12 cellular contexts compared by ENCODE assay signal in genomic region chr12:25186038-25186787, GRCh38. TPM values are rescaled to one million over a fixed set of nuclear protein-coding genes. Genes with fewer than 3 reads are reported as not detected.
DNase-seq lines count a peak whose midpoint lies in the region; ATAC-seq, FAIRE-seq and TF ChIP-seq lines count a peak whose summit lies in the region.
"Had no signal": no experiment of that assay in that cellular context is flagged by ENCODE, and none has a peak within 500 bp of the region (broad histone marks: within the 10 kb centered on the region; RNA-seq: fewer than 3 reads in every experiment).

No MANE protein-coding gene starts in this region.

- ATAC-seq in GM18517 (IDR thresholded peaks at IDR 0.05; ENCODE audit: unreplicated experiment) = peak; percentile 75
- ATAC-seq in GM21447 (IDR thresholded peaks at IDR 0.05; ENCODE audit: unreplicated experiment) = peak; percentile 59
- no peak for ATAC-seq in IMR-90 (ENCODE audit: low read depth)
- no peak for ATAC-seq in GM23338
- ATAC-seq: left ventricle myocardium superior had no signal

- H3K18ac ChIP-seq in IMR-90 (ENCODE audit: low read depth, low read length) (peak overlapping the region; percentile 61; the same call in 1 of the 2 replicates), H9 (ENCODE audit: insufficient read length, low read depth, low read length) (no peak overlapping the region)

- no peak overlapping the region for H3K27ac Mint-ChIP-seq in H9
- H3K27ac Mint-ChIP-seq in GM23338 = no peak overlapping the region

- no peaks in the 10 kb centered on the region for H3K4me1 Mint-ChIP-seq in H9
- no peaks in the 10 kb centered on the region for H3K4me1 Mint-ChIP-seq in GM23338

- H3K4ac ChIP-seq in IMR-90 (ENCODE audit: low read depth, low read length) (no peak overlapping the region; the same call in 1 of the 2 replicates), H9 (ENCODE audit: low read depth, low read length) (no peak overlapping the region)

- H3K4me3 ChIP-seq in IMR-90 (ENCODE audit: insufficient read depth, low read depth, low read length) (no peak overlapping the region), GM23338 (no peak overlapping the region)

- TF ChIP-seq CTCF in IMR-90 (conservative IDR thresholded peaks at IDR 0.05; ENCODE audit: low read depth, low read length) (no peak), H9 (conservative IDR thresholded peaks at IDR 0.05) (no peak), GM23338 (conservative IDR thresholded peaks at IDR 0.05; ENCODE audit: low read depth in 2 of 2) (no peak)

- H3K9ac ChIP-seq in IMR-90 (ENCODE audit: low read depth, low read length) = no peak overlapping the region
- no peak overlapping the region for H3K9ac ChIP-seq in H9 (ENCODE audit: extremely low read depth, insufficient read length, low read length)
- H3K9ac ChIP-seq: SK-N-SH had no signal

- 0 out of 2 replicates have a peak overlapping the region, but pooled peaks have one; percentile 40 for H2BK120ac ChIP-seq in IMR-90 (ENCODE audit: low read depth, low read length)
- H2BK120ac ChIP-seq in H9 (ENCODE audit: low read depth, low read length, poor library complexity, severe bottlenecking) = no peak overlapping the region

- dilution Hi-C loops in IMR-90 (cut with HindIII; ENCODE audit: low sequenced_read_pairs, unreplicated experiment) = no loop called here

- H3K79me1 ChIP-seq in IMR-90 (ENCODE audit: low read depth in 1 of 2, low read length in 2 of 2) = no peaks in the 10 kb centered on the region
- no peaks in the 10 kb centered on the region for H3K79me1 ChIP-seq in H9 (ENCODE audit: insufficient read depth, low read depth, low read length, poor library complexity, severe bottlenecking)

- DNase-seq in IMR-90 (no peak), frontal cortex (ENCODE audit: low spot score in 2 of 2) (no peak), HCEC 1CT (no peak), H9 (no peak), anterior cingulate cortex (lab: John Stamatoyannopoulos, UW) (no peak), GM23338 (ENCODE audit: low spot score) (no peak)
- DNase-seq: left ventricle myocardium superior, NCI-H2171 treated with DMSO at 0.1 percent for 48 hours, SK-N-SH had no signal

- POLR2A ChIA-PET in IMR-90 (lab: Charles Lee; ENCODE audit: unreplicated experiment) = no interaction called here

- BruUV-seq in IMR-90 (replicated peaks; lab: Mats Ljungman, UMichigan) = no TSS peak

- H3K36me3 Mint-ChIP-seq in H9 (ENCODE audit: insufficient read depth in 1 of 3, low read depth in 3 of 3) (no peaks in the 10 kb centered on the region), GM23338 (ENCODE audit: low read depth) (no peaks in the 10 kb centered on the region)

- no peak for TF ChIP-seq RAD21 in IMR-90 (IDR thresholded peaks at IDR 0.05; ENCODE audit: low read length)

- H4K8ac ChIP-seq in IMR-90 (ENCODE audit: low read depth in 2 of 2, low read length in 2 of 2) (no peak overlapping the region), H9 (replicated peaks; ENCODE audit: insufficient read length, low read depth, low read length) (no peak overlapping the region)

- no peaks in the 10 kb centered on the region for H3F3A ChIP-seq in GM23338 (replicated peaks; ENCODE audit: low read depth)

- H3K4me1 ChIP-seq in IMR-90 (ENCODE audit: control insufficient read depth, insufficient read depth, low read length) = peaks cover 3% of the 10 kb centered on the region
- H3K4me1 ChIP-seq in H9 (ENCODE audit: insufficient read depth, low read length) = no peaks in the 10 kb centered on the region
- H3K4me1 ChIP-seq in GM23338 (ENCODE audit: insufficient read depth) = no peaks in the 10 kb centered on the region

- no peak overlapping the region for H3K56ac ChIP-seq in IMR-90 (ENCODE audit: extremely low read depth, insufficient read depth, low read length)
- no peak overlapping the region for H3K56ac ChIP-seq in H9 (ENCODE audit: insufficient read length, low read depth, low read length)

- no peak overlapping the region for H2AK9ac ChIP-seq in IMR-90 (replicated peaks; ENCODE audit: low read depth, low read length, poor library complexity)

- no peaks in the 10 kb centered on the region for H3K79me2 ChIP-seq in H9 (ENCODE audit: insufficient read depth, low read length)
- no peaks in the 10 kb centered on the region for H3K79me2 ChIP-seq in GM23338 (replicated peaks; ENCODE audit: insufficient read depth)

- in situ Hi-C loops in IMR-90 (cut with MboI; ENCODE audit: low sequenced_read_pairs) = no loop called here

- H3K4me3 Mint-ChIP-seq in H9 (no peak overlapping the region), GM23338 (no peak overlapping the region)

- no peaks in the 10 kb centered on the region for H3K9me2 ChIP-seq in GM23338 (ENCODE audit: insufficient read depth)
- H3K9me2 ChIP-seq: SK-N-SH had no signal

- no peak overlapping the region for H3K14ac ChIP-seq in IMR-90 (replicated peaks; ENCODE audit: low read depth, low read length)
- H3K14ac ChIP-seq in H9 (ENCODE audit: insufficient read depth, low read length) = no peak overlapping the region

- intact Hi-C loops in IMR-90 (cut with micrococcal nuclease) = no loop called here

- H2BK5ac ChIP-seq in IMR-90 (ENCODE audit: low read depth, low read length, poor library complexity, severe bottlenecking) (no peak overlapping the region), H9 (ENCODE audit: insufficient read length, low read length) (no peak overlapping the region)

- H2AK5ac ChIP-seq in IMR-90 (ENCODE audit: low read depth, low read length) (peak overlapping the region; percentile 27; the same call in 1 of the 2 replicates), H9 (ENCODE audit: insufficient read length, low read length) (no peak overlapping the region)

- no peaks in the 10 kb centered on the region; the same call in 1 of the 2 replicates for H3K27me3 Mint-ChIP-seq in H9 (ENCODE audit: low read depth)
- H3K27me3 Mint-ChIP-seq in GM23338 (ENCODE audit: insufficient read depth, low read depth, poor library complexity) = peaks cover 3% of the 10 kb centered on the region

- no peak overlapping the region for H2BK12ac ChIP-seq in H9 (ENCODE audit: insufficient read length, low read depth, low read length)

- CTCF ChIA-PET in IMR-90 (lab: Yijun Ruan, JAX) = no interaction called here

- H3K9me3 ChIP-seq in IMR-90 (ENCODE audit: control insufficient read depth, insufficient read depth, low read length) = no peaks in the 10 kb centered on the region
- no peaks in the 10 kb centered on the region for H3K9me3 ChIP-seq in H9 (ENCODE audit: control insufficient read depth, low read depth, low read length)
- H3K9me3 ChIP-seq: SK-N-SH had no signal

- WGBS in IMR-90 (ENCODE audit: extremely low coverage in 2 of 2, insufficient read length in 1 of 2), 2 experiments = 83 to 100% methylated on average over 1 of the region's 4 CpGs
- WGBS in H9 (ENCODE audit: extremely low coverage, insufficient read length, low lambda C conversion rate) = 100% methylated on average over 1 of the region's 4 CpGs

- no peaks in the 10 kb centered on the region for H3K23me2 ChIP-seq in H9 (ENCODE audit: insufficient read length, low read depth, low read length, poor library complexity, severe bottlenecking)

- H3K27me3 ChIP-seq in IMR-90 (ENCODE audit: control insufficient read depth, insufficient read depth, low read length) = no peaks in the 10 kb centered on the region
- no peaks in the 10 kb centered on the region for H3K27me3 ChIP-seq in H9 (ENCODE audit: insufficient read depth, low read length)
- H3K27me3 ChIP-seq in GM23338 (ENCODE audit: insufficient read depth) = no peaks in the 10 kb centered on the region

- no peak overlapping the region for H3T11ph ChIP-seq in H9 (ENCODE audit: low read length)

- H4K5ac ChIP-seq in IMR-90 (ENCODE audit: low read depth, low read length) = no peak overlapping the region
- no peak overlapping the region for H4K5ac ChIP-seq in H9 (ENCODE audit: insufficient read length, low read depth, low read length)

- no peak for TF ChIP-seq POLR2A in IMR-90 (IDR thresholded peaks at IDR 0.05; ENCODE audit: low read depth, low read length)

- no peaks in the 10 kb centered on the region for H4K20me1 ChIP-seq in IMR-90 (ENCODE audit: insufficient read depth, low read length)
- H4K20me1 ChIP-seq in H9 (ENCODE audit: control insufficient read depth, insufficient read depth, insufficient read length) = no peaks in the 10 kb centered on the region
- H4K20me1 ChIP-seq in GM23338 (replicated peaks; ENCODE audit: insufficient read depth) = no peaks in the 10 kb centered on the region

- peaks cover 3% of the 10 kb centered on the region; the same call in 1 of the 2 replicates for H3K9me1 ChIP-seq in IMR-90 (ENCODE audit: insufficient read depth, low read length)

- no peaks in the 10 kb centered on the region for H3K9me3 Mint-ChIP-seq in H9
- no peaks in the 10 kb centered on the region; the same call in 2 of the 3 replicates for H3K9me3 Mint-ChIP-seq in GM23338

- H2AFZ ChIP-seq in IMR-90 (replicated peaks; ENCODE audit: low read length, poor library complexity) = no peak overlapping the region
- no peak overlapping the region for H2AFZ ChIP-seq in H9 (ENCODE audit: low read length)
- no peak overlapping the region for H2AFZ ChIP-seq in GM23338

- H3K23ac ChIP-seq in IMR-90 (ENCODE audit: low read depth, low read length) (no peak overlapping the region), H9 (ENCODE audit: insufficient read length, low read depth, low read length) (no peak overlapping the region)

- H4K91ac ChIP-seq in IMR-90 (ENCODE audit: insufficient read depth, low read depth, low read length) (no peak overlapping the region), H9 (ENCODE audit: insufficient read length, low read depth, low read length) (no peak overlapping the region)

- H3K36me3 ChIP-seq in IMR-90 (ENCODE audit: control insufficient read depth, insufficient read depth, low read length) (no peaks in the 10 kb centered on the region), GM23338 (ENCODE audit: insufficient read depth) (no peaks in the 10 kb centered on the region)

- H3K4me2 ChIP-seq in IMR-90 (ENCODE audit: low read depth, low read length) (no peak overlapping the region), H9 (ENCODE audit: insufficient read depth, insufficient read length, low read length) (no peak overlapping the region), GM23338 (no peak overlapping the region)
- H3K4me2 ChIP-seq: SK-N-SH had no signal

- FAIRE-seq in frontal cortex (lab: Jason Lieb, UNC) = peak; percentile 13

- H3K27ac ChIP-seq in IMR-90 (ENCODE audit: insufficient read depth, low read length) = no peak overlapping the region
- H3K27ac ChIP-seq in H9 (ENCODE audit: insufficient read length, low read depth, low read length) = no peak overlapping the region
- H3K27ac ChIP-seq in GM23338 (ENCODE audit: low read depth) = no peak overlapping the region

- H2BK15ac ChIP-seq in IMR-90 (ENCODE audit: low read depth, low read length) = no peak overlapping the region
- no peak overlapping the region for H2BK15ac ChIP-seq in H9 (ENCODE audit: low read depth, low read length)

- H2BK20ac ChIP-seq in IMR-90 (ENCODE audit: low read depth, low read length) (peak overlapping the region; percentile 84; the same call in 1 of the 2 replicates), H9 (ENCODE audit: low read depth, low read length, poor library complexity, severe bottlenecking) (no peak overlapping the region)

RNA-seq across cellular contexts. Expression of gene DNAI7, which starts 8.7 kb away (rescaled TPM):
- total RNA-seq in IMR-90 (2012; rRNA removed) (under 0.01 and 0.28 TPM in 2 replicates), frontal cortex (3.7 TPM), H9 (2021) (not detected in 2 replicates)
- polyA plus RNA-seq in IMR-90 (2012; rRNA removed) (0.06 and 0.07 TPM in 2 replicates), GM23338 (2016; fragmentation: Nextera tagmentation; extraction: Ambion mirVana) (0.08 TPM in 1 of 2 replicates, not detected in the other)
- 0.04 TPM in 1 of 2 replicates, not detected in the other for polyA plus RNA-seq in IMR-90 (2012; cell fraction: cytosol; rRNA removed)
- polyA plus RNA-seq in IMR-90 (2012; cell fraction: nucleus; rRNA removed; ENCODE audit: low replicate concordance) = 0.10 TPM in 1 of 2 replicates, not detected in the other
- not detected in 2 replicates for total RNA-seq in GM23338 (2014; rRNA removed; shearing (Covaris generic))
- total RNA-seq: fibroblast of villous mesenchyme had no signal

RNA-seq across cellular contexts. Expression of gene ETFRF1, which starts 8.8 kb away (rescaled TPM):
- total RNA-seq in IMR-90 (2012; rRNA removed) = 8.6 and 17.5 TPM in 2 replicates
- 9.7 and 14.4 TPM in 2 replicates for polyA plus RNA-seq in IMR-90 (2012; rRNA removed)
- 1.4 and 2.1 TPM in 2 replicates for polyA plus RNA-seq in IMR-90 (2012; cell fraction: cytosol; rRNA removed)
- polyA plus RNA-seq in IMR-90 (2012; cell fraction: nucleus; rRNA removed; ENCODE audit: low replicate concordance) = 0.73 and 7.0 TPM in 2 replicates
- total RNA-seq in frontal cortex = 29.8 TPM
- 7.6 and 8.7 TPM in 2 replicates for total RNA-seq in H9 (2021)
- total RNA-seq in GM23338 (2014; rRNA removed; shearing (Covaris generic)) = 4.0 and 8.1 TPM in 2 replicates
- polyA plus RNA-seq in GM23338 (2016; fragmentation: Nextera tagmentation; extraction: Ambion mirVana) = 13.9 and 14.2 TPM in 2 replicates

Comparison
In these comparisons a context has a peak if more than half of its experiments do, and no peak if none do; other contexts are left out.
1. ATAC-seq: peak in GM18517 (single experiment) and GM21447 (single experiment); none in IMR-90 (single experiment) and GM23338 (single experiment).